ENCODE assay signal across 1 cellular context in genomic region chr17:81636505-81637288, GRCh38.
TF ChIP-seq lines count a peak whose summit lies in the region.

Gene NPLOC4 (minus strand): TSS chr17:81637112. CDS start chr17:81636930, 182 bp downstream.
Gene TSPAN10 (plus strand): TSS chr17:81637196. CDS start chr17:81642413, 5,217 bp downstream.

TF ChIP-seq in HepG2, 621 proteins besides CTCF, POLR2A, EP300 and RAD21 (continued from another document and continues in another):
- no peak for TF ChIP-seq ZBTB37 (CRISPR knock-in tag; IDR thresholded peaks at IDR 0.05)
- no peak for TF ChIP-seq U2AF1 (optimal IDR thresholded peaks at IDR 0.05; ENCODE audit: low read depth, low read length)
- peak; percentile 37; the same call in 1 of the 2 replicates for TF ChIP-seq CREB1 (IDR thresholded peaks at IDR 0.05)
- TF ChIP-seq CREB1 (CRISPR knock-in tag; IDR thresholded peaks at IDR 0.05): no peak
- TF ChIP-seq ZNF530 (CRISPR knock-in tag; IDR thresholded peaks at IDR 0.05; ENCODE audit: low read depth): peak; percentile 89; the same call in 1 of the 2 replicates
- no peak; the same call in 1 of the 2 replicates for TF ChIP-seq NFIC (IDR thresholded peaks at IDR 0.05; ENCODE audit: low read length)
- peak; percentile 88 for TF ChIP-seq ZNF784 (CRISPR knock-in tag; IDR thresholded peaks at IDR 0.05; ENCODE audit: borderline replicate concordance)
- peak; percentile 73 for TF ChIP-seq ARID5B (CRISPR knock-in tag; IDR thresholded peaks at IDR 0.05)
- no peak for TF ChIP-seq ZNF615 (CRISPR knock-in tag; IDR thresholded peaks at IDR 0.05; ENCODE audit: borderline replicate concordance)
- TF ChIP-seq PRDM15 (CRISPR knock-in tag; IDR thresholded peaks at IDR 0.05): peak; percentile 75; the same call in 1 of the 2 replicates
- TF ChIP-seq ATF7 (IDR thresholded peaks at IDR 0.05): no peak
- TF ChIP-seq ATF7 (CRISPR knock-in tag; IDR thresholded peaks at IDR 0.05): no peak
- TF ChIP-seq MXD1 (CRISPR knock-in tag; IDR thresholded peaks at IDR 0.05): peak; percentile 66
- no peak for TF ChIP-seq ZNF318 (CRISPR knock-in tag; IDR thresholded peaks at IDR 0.05)
- peak; percentile 98 for TF ChIP-seq XRCC5 (optimal IDR thresholded peaks at IDR 0.05; ENCODE audit: low read length)
- TF ChIP-seq ZNF234 (CRISPR knock-in tag; conservative IDR thresholded peaks at IDR 0.05): no peak; the same call in 1 of the 2 replicates
- TF ChIP-seq ZNF777 (CRISPR knock-in tag; IDR thresholded peaks at IDR 0.05): 0 out of 2 replicates have a peak, but pooled peaks have one; percentile 14
- TF ChIP-seq ZNF674 (CRISPR knock-in tag; IDR thresholded peaks at IDR 0.05; ENCODE audit: low read depth): no peak
- 0 out of 2 replicates have a peak, but pooled peaks have one; percentile 19 for TF ChIP-seq SUZ12 (IDR thresholded peaks at IDR 0.05; ENCODE audit: low read depth, low read length)
- no peak for TF ChIP-seq POLR2AphosphoS2 (IDR thresholded peaks at IDR 0.05; ENCODE audit: low read depth, low read length)
- TF ChIP-seq MBNL3 (CRISPR knock-in tag; conservative IDR thresholded peaks at IDR 0.05): no peak
- no peak for TF ChIP-seq ZNF609 (CRISPR knock-in tag; IDR thresholded peaks at IDR 0.05; ENCODE audit: borderline replicate concordance)
- no peak for TF ChIP-seq PAWR (CRISPR knock-in tag; IDR thresholded peaks at IDR 0.05; ENCODE audit: borderline replicate concordance)
- no peak; the same call in none of the 2 replicates for TF ChIP-seq BCL3 (CRISPR knock-in tag; IDR thresholded peaks at IDR 0.05)
- TF ChIP-seq ARNT (IDR thresholded peaks at IDR 0.05): no peak
- TF ChIP-seq NCOA2 (CRISPR knock-in tag; IDR thresholded peaks at IDR 0.05): peak; percentile 51
- TF ChIP-seq IRF2 (CRISPR knock-in tag; IDR thresholded peaks at IDR 0.05): peak; percentile 94
- TF ChIP-seq KDM5A (IDR thresholded peaks at IDR 0.05; ENCODE audit: borderline replicate concordance, low read length): peak; percentile 93
- TF ChIP-seq ASH2L (IDR thresholded peaks at IDR 0.05; ENCODE audit: insufficient read length, low read depth, low read length): peak; percentile 81
- TF ChIP-seq BCL6 (CRISPR knock-in tag; IDR thresholded peaks at IDR 0.05): peak; percentile 68
- no peak for TF ChIP-seq HNRNPH1 (optimal IDR thresholded peaks at IDR 0.05; ENCODE audit: low read depth, low read length)
